Comparison of ENCODE assay signal across 1 cellular context in genomic region chr17:82740906-82741759, GRCh38.
TF ChIP-seq lines count a peak whose summit lies in the region.

No MANE protein-coding gene starts in this region.

TF ChIP-seq in HepG2, 621 proteins besides CTCF, POLR2A, EP300 and RAD21 (continued from another document):
- TF ChIP-seq ZBTB20 (CRISPR knock-in tag; IDR thresholded peaks at IDR 0.05; ENCODE audit: borderline replicate concordance, low read depth) = peak; percentile 81; the same call in 1 of the 2 replicates
- TF ChIP-seq SATB2 (CRISPR knock-in tag; IDR thresholded peaks at IDR 0.05) = no peak
- TF ChIP-seq ZBED4 (CRISPR knock-in tag; IDR thresholded peaks at IDR 0.05; ENCODE audit: borderline replicate concordance) = peak; percentile 80; the same call in 1 of the 2 replicates
- TF ChIP-seq FOXK1 (CRISPR knock-in tag; IDR thresholded peaks at IDR 0.05; ENCODE audit: borderline replicate concordance, low read depth) = peak; percentile 80; the same call in 1 of the 2 replicates
- peak; percentile 83 to 93 for TF ChIP-seq NR2F1 (CRISPR knock-in tag; IDR thresholded peaks at IDR 0.05)
- no peak; the same call in 1 of the 2 replicates for TF ChIP-seq ZNF280B (CRISPR knock-in tag; IDR thresholded peaks at IDR 0.05; ENCODE audit: borderline replicate concordance)
- TF ChIP-seq ELF1 (CRISPR knock-in tag; IDR thresholded peaks at IDR 0.05) = no peak; the same call in 1 of the 2 replicates
- no peak for TF ChIP-seq RELA (CRISPR knock-in tag; IDR thresholded peaks at IDR 0.05)
- peak; percentile 98 for TF ChIP-seq SALL1 (CRISPR knock-in tag; IDR thresholded peaks at IDR 0.05)
- TF ChIP-seq MXD4 (CRISPR knock-in tag; IDR thresholded peaks at IDR 0.05) = no peak
- no peak for TF ChIP-seq ZNF225 (CRISPR knock-in tag; IDR thresholded peaks at IDR 0.05)
- TF ChIP-seq SOX6 (IDR thresholded peaks at IDR 0.05) = no peak
- TF ChIP-seq SOX6 (CRISPR knock-in tag; IDR thresholded peaks at IDR 0.05) = peak; percentile 91
- peak; percentile 100 for TF ChIP-seq HNF4G (IDR thresholded peaks at IDR 0.05; ENCODE audit: borderline replicate concordance, low read depth, low read length)
- peak; percentile 99 for TF ChIP-seq HNF4G (CRISPR knock-in tag; IDR thresholded peaks at IDR 0.05; ENCODE audit: borderline replicate concordance, low read depth)
- no peak; the same call in 1 of the 2 replicates for TF ChIP-seq ZSCAN5A (CRISPR knock-in tag; IDR thresholded peaks at IDR 0.05; ENCODE audit: borderline replicate concordance)
- TF ChIP-seq ZNF558 (CRISPR knock-in tag; IDR thresholded peaks at IDR 0.05; ENCODE audit: borderline replicate concordance) = no peak
- TF ChIP-seq, protein P1, sequence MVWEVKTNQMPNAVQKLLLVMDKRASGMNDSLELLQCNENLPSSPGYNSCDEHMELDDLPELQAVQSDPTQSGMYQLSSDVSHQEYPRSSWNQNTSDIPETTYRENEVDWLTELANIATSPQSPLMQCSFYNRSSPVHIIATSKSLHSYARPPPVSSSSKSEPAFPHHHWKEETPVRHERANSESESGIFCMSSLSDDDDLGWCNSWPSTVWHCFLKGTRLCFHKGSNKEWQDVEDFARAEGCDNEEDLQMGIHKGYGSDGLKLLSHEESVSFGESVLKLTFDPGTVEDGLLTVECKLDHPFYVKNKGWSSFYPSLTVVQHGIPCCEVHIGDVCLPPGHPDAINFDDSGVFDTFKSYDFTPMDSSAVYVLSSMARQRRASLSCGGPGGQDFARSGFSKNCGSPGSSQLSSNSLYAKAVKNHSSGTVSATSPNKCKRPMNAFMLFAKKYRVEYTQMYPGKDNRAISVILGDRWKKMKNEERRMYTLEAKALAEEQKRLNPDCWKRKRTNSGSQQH (CRISPR knock-in tag; IDR thresholded peaks at IDR 0.05; ENCODE audit: low read depth) = peak; percentile 66; the same call in 1 of the 2 replicates
- no peak for TF ChIP-seq GPBP1L1 (CRISPR knock-in tag; IDR thresholded peaks at IDR 0.05)
- peak; percentile 97 for TF ChIP-seq CHD4 (IDR thresholded peaks at IDR 0.05; ENCODE audit: borderline replicate concordance, low read length)
- peak; percentile 92 for TF ChIP-seq NCOA2 (CRISPR knock-in tag; IDR thresholded peaks at IDR 0.05)
- no peak for TF ChIP-seq ZNF383 (CRISPR knock-in tag; IDR thresholded peaks at IDR 0.05; ENCODE audit: borderline replicate concordance)
- TF ChIP-seq EZH2 (conservative IDR thresholded peaks at IDR 0.05; ENCODE audit: low read depth, low read length) = no peak
- TF ChIP-seq, protein P2, sequence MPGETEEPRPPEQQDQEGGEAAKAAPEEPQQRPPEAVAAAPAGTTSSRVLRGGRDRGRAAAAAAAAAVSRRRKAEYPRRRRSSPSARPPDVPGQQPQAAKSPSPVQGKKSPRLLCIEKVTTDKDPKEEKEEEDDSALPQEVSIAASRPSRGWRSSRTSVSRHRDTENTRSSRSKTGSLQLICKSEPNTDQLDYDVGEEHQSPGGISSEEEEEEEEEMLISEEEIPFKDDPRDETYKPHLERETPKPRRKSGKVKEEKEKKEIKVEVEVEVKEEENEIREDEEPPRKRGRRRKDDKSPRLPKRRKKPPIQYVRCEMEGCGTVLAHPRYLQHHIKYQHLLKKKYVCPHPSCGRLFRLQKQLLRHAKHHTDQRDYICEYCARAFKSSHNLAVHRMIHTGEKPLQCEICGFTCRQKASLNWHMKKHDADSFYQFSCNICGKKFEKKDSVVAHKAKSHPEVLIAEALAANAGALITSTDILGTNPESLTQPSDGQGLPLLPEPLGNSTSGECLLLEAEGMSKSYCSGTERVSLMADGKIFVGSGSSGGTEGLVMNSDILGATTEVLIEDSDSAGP (CRISPR knock-in tag; IDR thresholded peaks at IDR 0.05; ENCODE audit: borderline replicate concordance) = peak; percentile 78
- TF ChIP-seq IKZF4 (CRISPR knock-in tag; IDR thresholded peaks at IDR 0.05; ENCODE audit: borderline replicate concordance, low read depth, not compliant biosample characterization) = no peak
- no peak for TF ChIP-seq LRRFIP1 (CRISPR knock-in tag; conservative IDR thresholded peaks at IDR 0.05)
- TF ChIP-seq YY1 (IDR thresholded peaks at IDR 0.05; ENCODE audit: insufficient read depth, insufficient replicate concordance, low read depth, low read length) = no peak
